Comparison of ENCODE assay signal across 8 cellular contexts in the genomic region with DNA sequence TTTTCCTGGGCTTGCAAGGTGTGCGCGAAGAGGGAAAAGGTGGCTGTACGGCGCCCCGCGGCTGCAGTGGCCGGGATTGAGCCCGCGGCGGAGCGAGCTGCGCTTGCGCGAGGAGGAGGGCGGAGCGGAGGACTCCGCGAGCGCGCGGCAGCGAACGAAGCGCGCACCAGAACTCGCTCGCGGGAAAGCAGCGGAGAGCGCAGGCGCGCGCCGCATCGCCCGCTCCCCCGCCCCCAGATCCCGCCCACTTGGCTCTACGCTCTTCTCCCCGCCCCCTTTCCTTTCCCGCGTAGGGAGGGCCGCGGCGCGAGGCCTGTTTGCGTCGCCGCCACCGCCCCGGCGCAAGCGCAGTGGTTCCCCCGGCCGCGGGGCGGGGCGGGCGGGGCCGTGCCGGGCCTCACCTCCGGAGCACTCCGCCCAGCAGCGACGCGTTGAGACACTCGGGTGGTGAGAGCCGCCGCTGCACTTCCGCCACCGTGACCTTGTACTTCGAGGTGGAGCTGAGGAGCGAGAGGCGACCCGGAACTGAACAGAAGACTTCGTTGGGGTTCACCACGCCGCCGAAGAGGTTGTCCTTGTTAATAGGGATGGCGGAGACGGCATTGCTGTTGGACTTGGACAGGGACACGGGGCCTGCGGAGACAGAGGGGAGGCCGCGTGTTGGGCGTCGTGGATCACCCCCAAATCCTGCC. TPM values are rescaled to one million over a fixed set of nuclear protein-coding genes. Genes with fewer than 3 reads are reported as not detected.
DNase-seq lines count a peak whose midpoint lies in the region; ATAC-seq, FAIRE-seq and TF ChIP-seq lines count a peak whose summit lies in the region.

No MANE protein-coding gene starts in this region.

- peak; percentile 99 for DNase-seq in EL
- DNase-seq in KG1 (lab: John Stamatoyannopoulos, UW), result peak; percentile 74
- DNase-seq in RCC 7860 (ENCODE audit: low spot score), result peak; percentile 92
- peak; percentile 89 for DNase-seq in activated T-helper 1 cell treated with anti-CD3 and anti-CD28 coated beads, Interleukin-12 subunit alpha, Interleukin-12 subunit beta, Interleukin-2, Interleukin-4 antibody, amounts not matched to agents 30 ng/mL and 10 ng/mL and 1 ng/mL, durations not matched to agents 14 hours and 24 hours and 36 hours (ENCODE audit: low spot score)
- peak; percentile 73 for DNase-seq in fibroblast of peridontal ligament (ENCODE audit: extremely low read depth)
- DNase-seq in neural crest cell (ENCODE audit: low read depth, low spot score), result peak; percentile 86
- DNase-seq in stimulated activated naive CD8-positive, alpha-beta T cell treated with anti-CD3 and anti-CD28 coated beads, Interleukin-15, amount 100 ng/mL, for 72 hours, result peak; percentile 95 to 96

- peaks cover 11% of the 10 kb centered on the region for H3K4me1 Mint-ChIP-seq in activated T-helper 1 cell treated with anti-CD3 and anti-CD28 coated beads, Interleukin-12 subunit alpha, Interleukin-12 subunit beta, Interleukin-2, Interleukin-4 antibody, amounts not matched to agents 30 ng/mL and 10 ng/mL and 1 ng/mL, durations not matched to agents 14 hours and 24 hours and 36 hours (ENCODE audit: low read depth)
- H3K4me1 Mint-ChIP-seq in neural crest cell, result peaks cover 38% of the 10 kb centered on the region
- H3K4me1 Mint-ChIP-seq in stimulated activated naive CD8-positive, alpha-beta T cell treated with anti-CD3 and anti-CD28 coated beads, Interleukin-15, amount 100 ng/mL, for 72 hours, result peaks cover 21% of the 10 kb centered on the region

- peak overlapping the region; percentile 82 for H3K4me3 Mint-ChIP-seq in activated T-helper 1 cell treated with anti-CD3 and anti-CD28 coated beads, Interleukin-12 subunit alpha, Interleukin-12 subunit beta, Interleukin-2, Interleukin-4 antibody, amounts not matched to agents 30 ng/mL and 10 ng/mL and 1 ng/mL, durations not matched to agents 14 hours and 24 hours and 36 hours
- H3K4me3 Mint-ChIP-seq in neural crest cell, result peak overlapping the region; percentile 88
- H3K4me3 Mint-ChIP-seq in stimulated activated naive CD8-positive, alpha-beta T cell treated with anti-CD3 and anti-CD28 coated beads, Interleukin-15, amount 100 ng/mL, for 72 hours, result peak overlapping the region; percentile 92 to 93

- peaks cover 4% of the 10 kb centered on the region for H3K36me3 Mint-ChIP-seq in activated T-helper 1 cell treated with anti-CD3 and anti-CD28 coated beads, Interleukin-12 subunit alpha, Interleukin-12 subunit beta, Interleukin-2, Interleukin-4 antibody, amounts not matched to agents 30 ng/mL and 10 ng/mL and 1 ng/mL, durations not matched to agents 14 hours and 24 hours and 36 hours (ENCODE audit: low read depth)
- H3K36me3 Mint-ChIP-seq in neural crest cell (ENCODE audit: low read depth), result peaks cover under 1% of the 10 kb centered on the region

- TF ChIP-seq CTCF in neural crest cell (conservative IDR thresholded peaks at IDR 0.05), result peak; percentile 47

- peaks cover 26% of the 10 kb centered on the region for H3K9me3 Mint-ChIP-seq in activated T-helper 1 cell treated with anti-CD3 and anti-CD28 coated beads, Interleukin-12 subunit alpha, Interleukin-12 subunit beta, Interleukin-2, Interleukin-4 antibody, amounts not matched to agents 30 ng/mL and 10 ng/mL and 1 ng/mL, durations not matched to agents 14 hours and 24 hours and 36 hours
- H3K9me3 Mint-ChIP-seq in neural crest cell, result no peaks in the 10 kb centered on the region
- peaks cover 28 to 31% of the 10 kb centered on the region in 2 donors for H3K9me3 Mint-ChIP-seq in stimulated activated naive CD8-positive, alpha-beta T cell treated with anti-CD3 and anti-CD28 coated beads, Interleukin-15, amount 100 ng/mL, for 72 hours

- FAIRE-seq in RCC 7860 (lab: Jason Lieb, UNC), result no peak

- intact Hi-C loops in activated T-helper 1 cell treated with anti-CD3 and anti-CD28 coated beads, Interleukin-12 subunit alpha, Interleukin-12 subunit beta, Interleukin-2, Interleukin-4 antibody, amounts not matched to agents 30 ng/mL and 10 ng/mL and 1 ng/mL, durations not matched to agents 14 hours and 24 hours and 36 hours (cut with micrococcal nuclease), result loop anchor here (1.0 to 10.0 kb wide), 7 partner anchors 8 to 1967 kb away; a partner anchor contains a TSS

- ATAC-seq in GM21737 (IDR thresholded peaks at IDR 0.05; ENCODE audit: unreplicated experiment), result peak; percentile 92
- peak; percentile 99 for ATAC-seq in stimulated activated naive CD8-positive, alpha-beta T cell treated with anti-CD3 and anti-CD28 coated beads, Interleukin-15, amount 100 ng/mL, for 72 hours

- H3K27me3 Mint-ChIP-seq in activated T-helper 1 cell treated with anti-CD3 and anti-CD28 coated beads, Interleukin-12 subunit alpha, Interleukin-12 subunit beta, Interleukin-2, Interleukin-4 antibody, amounts not matched to agents 30 ng/mL and 10 ng/mL and 1 ng/mL, durations not matched to agents 14 hours and 24 hours and 36 hours (ENCODE audit: insufficient read depth), result peaks cover 71% of the 10 kb centered on the region
- H3K27me3 Mint-ChIP-seq in neural crest cell (ENCODE audit: low read depth), result peaks cover 97% of the 10 kb centered on the region
- peaks cover 90% of the 10 kb centered on the region for H3K27me3 Mint-ChIP-seq in stimulated activated naive CD8-positive, alpha-beta T cell treated with anti-CD3 and anti-CD28 coated beads, Interleukin-15, amount 100 ng/mL, for 72 hours

- peak overlapping the region; percentile 73 for H3K27ac Mint-ChIP-seq in activated T-helper 1 cell treated with anti-CD3 and anti-CD28 coated beads, Interleukin-12 subunit alpha, Interleukin-12 subunit beta, Interleukin-2, Interleukin-4 antibody, amounts not matched to agents 30 ng/mL and 10 ng/mL and 1 ng/mL, durations not matched to agents 14 hours and 24 hours and 36 hours
- H3K27ac Mint-ChIP-seq in neural crest cell (ENCODE audit: unreplicated experiment), result peak overlapping the region; percentile 59
- H3K27ac Mint-ChIP-seq in stimulated activated naive CD8-positive, alpha-beta T cell treated with anti-CD3 and anti-CD28 coated beads, Interleukin-15, amount 100 ng/mL, for 72 hours, result peak overlapping the region; percentile 87 to 95

RNA-seq across cellular contexts. Expression of a gene that starts 10.6 kb away (rescaled TPM):
- total RNA-seq in activated T-helper 1 cell treated with anti-CD3 and anti-CD28 coated beads, Interleukin-12 subunit alpha, Interleukin-12 subunit beta, Interleukin-2, Interleukin-4 antibody, amounts not matched to agents 30 ng/mL and 10 ng/mL and 1 ng/mL, durations not matched to agents 14 hours and 24 hours and 36 hours, result not detected in 2 replicates
- total RNA-seq in neural crest cell, result 8.2 and 9.6 TPM in 2 replicates

Comparison
In these comparisons a context has a peak if more than half of its experiments do, and no peak if none do; other contexts are left out.
1. Peak in every context shown above with its lines: DNase-seq and ATAC-seq.